In the genomic region with DNA sequence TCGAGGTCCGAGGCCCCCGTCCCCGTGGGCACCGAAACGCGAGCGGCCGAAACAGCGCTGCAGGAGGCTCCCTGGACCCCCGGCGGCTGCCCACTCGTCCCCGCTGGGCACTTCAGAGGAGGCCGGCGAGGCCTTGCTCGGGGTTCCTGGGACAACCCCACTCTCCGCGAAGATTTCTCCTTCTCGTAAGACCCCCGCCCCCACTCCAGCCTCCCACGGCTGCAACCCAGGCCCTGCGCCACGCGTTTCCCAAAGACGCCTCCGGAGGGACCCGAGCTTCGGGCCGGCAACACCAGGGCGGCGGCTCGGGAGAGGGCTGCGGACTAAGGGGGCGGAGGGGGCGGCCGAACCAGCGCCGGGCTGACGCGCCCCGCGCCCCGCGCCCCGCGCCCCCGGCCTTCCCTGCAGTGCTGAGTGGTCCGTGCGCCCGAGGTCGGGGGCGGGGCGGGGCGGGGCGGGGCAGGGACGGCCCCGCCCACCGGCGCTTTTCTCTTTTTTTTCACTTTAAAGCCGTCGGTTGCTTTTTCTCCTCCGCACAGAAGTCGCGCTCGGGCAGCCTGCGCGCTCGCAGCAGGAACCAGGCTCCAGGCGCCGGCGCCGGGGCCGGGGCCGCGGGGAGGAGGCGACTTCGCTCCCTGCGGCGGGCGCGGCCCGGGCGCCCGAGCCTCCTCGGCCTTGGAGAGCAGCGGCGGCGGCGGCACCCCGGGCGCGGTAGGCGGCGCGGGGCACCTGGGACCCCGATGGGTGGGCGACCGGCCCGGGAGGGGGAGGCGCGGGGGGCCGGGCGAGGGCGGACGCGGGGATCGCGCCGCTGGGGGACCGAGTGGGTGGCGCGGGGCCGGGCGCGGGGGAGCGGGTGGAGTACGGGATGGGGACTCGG, we compare ENCODE assay signal across 8 cellular contexts. TPM values are rescaled to one million over a fixed set of nuclear protein-coding genes. Genes with fewer than 3 reads are reported as not detected.
DNase-seq lines count a peak whose midpoint lies in the region; ATAC-seq, FAIRE-seq and TF ChIP-seq lines count a peak whose summit lies in the region.

Gene SPSB1, plus strand, starts transcription at position 534 of the 880 bp plus-strand sequence. CDS start 62,998 bp downstream, outside the sequence.

- H3K9me3 Mint-ChIP-seq in dendritic cell treated with granulocyte-macrophage colony-stimulating factor and Interleukin-4, amounts not matched to agents 40 ng/mL and 50 ng/mL, for 4 days: peaks cover 9% of the 10 kb centered on the region

- peak within 1 kb of the TSS; percentile 74 to 90 for H3K4me3 ChIP-seq in left lung

- H3K27ac Mint-ChIP-seq in dendritic cell treated with granulocyte-macrophage colony-stimulating factor and Interleukin-4, amounts not matched to agents 40 ng/mL and 50 ng/mL, for 4 days: peak within 1 kb of the TSS; percentile 28

- no peak for TF ChIP-seq CTCF in left lung (IDR thresholded peaks at IDR 0.05)

- peak within 1 kb of the TSS; percentile 83 to 89 for H3K27ac ChIP-seq in left lung

- peak within 1 kb of the TSS; percentile 64 for H3K4me3 Mint-ChIP-seq in dendritic cell treated with granulocyte-macrophage colony-stimulating factor and Interleukin-4, amounts not matched to agents 40 ng/mL and 50 ng/mL, for 4 days

- intact Hi-C loops in dendritic cell treated with granulocyte-macrophage colony-stimulating factor and Interleukin-4, amounts not matched to agents 40 ng/mL and 50 ng/mL, for 4 days (cut with micrococcal nuclease): no loop called here
- intact Hi-C loops in left lung (cut with DNase I): loop anchor here in 1 of 2 donors (5.0 kb wide), 1 partner anchor 145 kb away; no protein-coding TSS in a partner anchor

- H3K27me3 Mint-ChIP-seq in dendritic cell treated with granulocyte-macrophage colony-stimulating factor and Interleukin-4, amounts not matched to agents 40 ng/mL and 50 ng/mL, for 4 days: peaks cover 34% of the 10 kb centered on the region

- peaks cover 22% of the 10 kb centered on the region for H3K4me1 Mint-ChIP-seq in dendritic cell treated with granulocyte-macrophage colony-stimulating factor and Interleukin-4, amounts not matched to agents 40 ng/mL and 50 ng/mL, for 4 days (ENCODE audit: low read depth)

- peaks cover 0 to 14% of the 10 kb centered on the region in 2 donors for H3K9me3 ChIP-seq in left lung

- FAIRE-seq in GM19239 (lab: Jason Lieb, UNC): no peak

- peak; percentile 60 for ATAC-seq in left lung

- H3K27me3 ChIP-seq in left lung: peaks cover 0 to 6% of the 10 kb centered on the region in 2 donors

- no peaks in the 10 kb centered on the region for H3K36me3 Mint-ChIP-seq in dendritic cell treated with granulocyte-macrophage colony-stimulating factor and Interleukin-4, amounts not matched to agents 40 ng/mL and 50 ng/mL, for 4 days (ENCODE audit: low read depth)

- H3K36me3 ChIP-seq in left lung: no peaks in the 10 kb centered on the region

- peaks cover 11 to 58% of the 10 kb centered on the region in 2 donors for H3K4me1 ChIP-seq in left lung

- DNase-seq in AG20443 (ENCODE audit: low spot score) (peak; percentile 81), GM19239 (ENCODE audit: insufficient read length, low spot score) (peak; percentile 75), NCI-H2171 treated with DMSO at 0.1 percent for 48 hours (lab: John Stamatoyannopoulos, UW) (peak; percentile 77), left lung (peak; percentile 80 to 91), foreskin melanocyte (no peak)
- peak; percentile 75 for DNase-seq in activated CD4-positive, alpha-beta T cell treated with anti-CD3 and anti-CD28 coated beads for 48 hours
- peak; percentile 49 to 63 for DNase-seq in stimulated activated CD4-positive, alpha-beta T cell treated with anti-CD3 and anti-CD28 coated beads, Interleukin-2, amount 100 ng/mL, for 48 hours

RNA-seq across cellular contexts. Expression of gene SPSB1, which starts in this region (rescaled TPM):
- 10 to 100 TPM; 24.7 to 39.4 TPM for total RNA-seq in left lung
